ENCODE assay signal across 13 cellular contexts in the genomic region with DNA sequence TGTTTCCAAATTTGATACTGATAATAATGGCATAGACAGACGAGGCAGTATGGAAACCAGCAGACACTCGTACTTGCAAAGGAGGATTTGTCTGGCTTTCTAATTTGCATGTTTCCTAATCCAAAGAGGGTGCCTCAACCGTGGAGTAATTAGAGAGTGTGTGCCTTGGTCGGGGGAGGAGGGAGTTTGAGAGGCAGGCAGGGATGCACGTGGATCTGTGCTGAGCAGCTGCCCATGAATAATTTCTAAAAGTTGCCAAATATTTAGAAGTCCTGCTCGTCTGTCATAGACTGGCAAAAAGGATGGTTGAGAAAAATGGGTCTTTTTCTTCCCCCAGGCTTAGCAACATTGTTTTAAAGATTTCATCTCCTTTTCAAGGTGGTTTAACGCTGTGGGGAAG.
DNase-seq lines count a peak whose midpoint lies in the region; TF ChIP-seq lines count a peak whose summit lies in the region.
"Had no signal": no experiment of that assay in that cellular context is flagged by ENCODE, and none has a peak within 500 bp of the region (broad histone marks: within the 10 kb centered on the region; RNA-seq: fewer than 3 reads in every experiment).

No MANE protein-coding gene starts in this region.

- no peak overlapping the region for H4K8ac ChIP-seq in H9 (replicated peaks; ENCODE audit: insufficient read length, low read depth, low read length)

- H3K27ac Mint-ChIP-seq in H9, result no peak overlapping the region
- no peak overlapping the region for H3K27ac Mint-ChIP-seq in T-helper 2 cell treated with Interferon-gamma antibody and Interleukin-4, amounts not matched to agents 5 μg/mL and 100 μg/mL, for 36 hours
- H3K27ac Mint-ChIP-seq: activated CD8-positive, alpha-beta memory T cell treated with anti-CD3 and anti-CD28 coated beads, Interleukin-2, amount 10 ng/mL, durations not matched to agents 7 days and 5 days; activated naive CD4-positive, alpha-beta T cell treated with anti-CD3 and anti-CD28 coated beads, Interleukin-2, amount 50 U/mL, for 72 hours had no signal

- H3K27me3 Mint-ChIP-seq in H9 (ENCODE audit: low read depth), result no peaks in the 10 kb centered on the region
- peaks cover 9% of the 10 kb centered on the region for H3K27me3 Mint-ChIP-seq in T-helper 2 cell treated with Interferon-gamma antibody and Interleukin-4, amounts not matched to agents 5 μg/mL and 100 μg/mL, for 36 hours (ENCODE audit: low read depth)

- peaks cover 5% of the 10 kb centered on the region for H3K9me3 ChIP-seq in H9 (ENCODE audit: control insufficient read depth, low read depth, low read length)
- H3K9me3 ChIP-seq in esophagus muscularis mucosa, result peaks cover 0 to 9% (median 2%) of the 10 kb centered on the region in 4 donors

- no peak overlapping the region for H2BK20ac ChIP-seq in H9 (ENCODE audit: low read depth, low read length, poor library complexity, severe bottlenecking)

- no peak overlapping the region for H2BK120ac ChIP-seq in H9 (ENCODE audit: low read depth, low read length, poor library complexity, severe bottlenecking)

- 0 out of 7 replicates have a peak, but pooled peaks cover 0 to 1% (median 0%) of the 10 kb centered on the region in 3 experiments for H3K36me3 Mint-ChIP-seq in H9 (ENCODE audit: insufficient read depth in 1 of 3, low read depth in 3 of 3)
- H3K36me3 Mint-ChIP-seq in T-helper 2 cell treated with Interferon-gamma antibody and Interleukin-4, amounts not matched to agents 5 μg/mL and 100 μg/mL, for 36 hours (ENCODE audit: low read depth), result no peaks in the 10 kb centered on the region
- H3K36me3 Mint-ChIP-seq: activated CD8-positive, alpha-beta memory T cell treated with anti-CD3 and anti-CD28 coated beads, Interleukin-2, amount 10 ng/mL, durations not matched to agents 7 days and 5 days had no signal

- peaks cover 8 to 10% of the 10 kb centered on the region in 2 experiments; a peak in 4 of 5 replicates for H3K9me3 Mint-ChIP-seq in H9
- H3K9me3 Mint-ChIP-seq in T-helper 2 cell treated with Interferon-gamma antibody and Interleukin-4, amounts not matched to agents 5 μg/mL and 100 μg/mL, for 36 hours, result peaks cover 9% of the 10 kb centered on the region

- WGBS in H9 (ENCODE audit: extremely low coverage, insufficient read length, low lambda C conversion rate), result no CpG with 5 or more reads among the region's 7 CpGs
- 42% methylated on average over 7 of the region's 7 CpGs for WGBS in esophagus muscularis mucosa

- no peaks in the 10 kb centered on the region for H3K36me3 ChIP-seq in esophagus muscularis mucosa

- H2AK5ac ChIP-seq in H9 (ENCODE audit: insufficient read length, low read length), result no peak overlapping the region

- H3K4me3 ChIP-seq in esophagus muscularis mucosa, result no peak overlapping the region

- no peak overlapping the region for H3K56ac ChIP-seq in H9 (ENCODE audit: insufficient read length, low read depth, low read length)

- peak; percentile 9 for DNase-seq in H9
- peak; percentile 73 for DNase-seq in RPMI7951 (ENCODE audit: low read depth)
- DNase-seq in esophagus muscularis mucosa (ENCODE audit: extremely low spot score), result no peak
- peak; percentile 3 for DNase-seq in stimulated activated CD8-positive, alpha-beta memory T cell treated with anti-CD3 and anti-CD28 coated beads, Interleukin-4, amount 100 ng/mL, for 48 hours
- DNase-seq in T-helper 2 cell treated with Interferon-gamma antibody and Interleukin-4, amounts not matched to agents 5 μg/mL and 100 μg/mL, for 36 hours (ENCODE audit: low spot score), result no peak
- DNase-seq in effector CD4-positive, alpha-beta T cell, result no peak
- no peak for DNase-seq in NCI-H1048 (lab: John Stamatoyannopoulos, UW)
- DNase-seq: activated CD8-positive, alpha-beta memory T cell treated with anti-CD3 and anti-CD28 coated beads, Interleukin-2, amount 10 ng/mL, durations not matched to agents 7 days and 5 days; COR-L47; NCI-H1105 treated with DMSO at 0.1 percent for 48 hours; retina; SHP77 treated with DMSO at 0.1 percent for 48 hours had no signal

- H3K14ac ChIP-seq in H9 (ENCODE audit: insufficient read depth, low read length), result no peak overlapping the region

- no peak overlapping the region for H3K4ac ChIP-seq in H9 (ENCODE audit: low read depth, low read length)

- no peak for TF ChIP-seq POLR2A in esophagus muscularis mucosa (IDR thresholded peaks at IDR 0.05; ENCODE audit: low read depth)

- H3K23ac ChIP-seq in H9 (ENCODE audit: insufficient read length, low read depth, low read length), result no peak overlapping the region

- H2AFZ ChIP-seq in H9 (ENCODE audit: low read length), result no peak overlapping the region

- H4K91ac ChIP-seq in H9 (ENCODE audit: insufficient read length, low read depth, low read length), result no peak overlapping the region

- H3K79me1 ChIP-seq in H9 (ENCODE audit: insufficient read depth, low read depth, low read length, poor library complexity, severe bottlenecking), result no peaks in the 10 kb centered on the region

- H3K79me2 ChIP-seq in H9 (ENCODE audit: insufficient read depth, low read length), result no peaks in the 10 kb centered on the region

- intact Hi-C loops in esophagus muscularis mucosa (cut with DNase I), result no loop called here

- no peaks in the 10 kb centered on the region for H4K20me1 ChIP-seq in H9 (ENCODE audit: control insufficient read depth, insufficient read depth, insufficient read length)

- H3K27me3 ChIP-seq in H9 (ENCODE audit: insufficient read depth, low read length), result no peaks in the 10 kb centered on the region
- H3K27me3 ChIP-seq in esophagus muscularis mucosa, result peaks cover 0 to 14% (median 0%) of the 10 kb centered on the region in 4 donors

- H4K5ac ChIP-seq in H9 (ENCODE audit: insufficient read length, low read depth, low read length), result no peak overlapping the region

- TF ChIP-seq EP300 in esophagus muscularis mucosa (IDR thresholded peaks at IDR 0.05), result no peak

- H3K4me3 Mint-ChIP-seq in H9, result no peak overlapping the region
- H3K4me3 Mint-ChIP-seq in T-helper 2 cell treated with Interferon-gamma antibody and Interleukin-4, amounts not matched to agents 5 μg/mL and 100 μg/mL, for 36 hours, result no peak overlapping the region
- H3K4me3 Mint-ChIP-seq: activated CD8-positive, alpha-beta memory T cell treated with anti-CD3 and anti-CD28 coated beads, Interleukin-2, amount 10 ng/mL, durations not matched to agents 7 days and 5 days had no signal

- no peak overlapping the region for H2BK5ac ChIP-seq in H9 (ENCODE audit: insufficient read length, low read length)

- no peak overlapping the region for H3T11ph ChIP-seq in H9 (ENCODE audit: low read length)

- H3K4me1 ChIP-seq in H9 (ENCODE audit: insufficient read depth, low read length), result no peaks in the 10 kb centered on the region
- peaks cover 30 to 51% (median 37%) of the 10 kb centered on the region in 4 donors for H3K4me1 ChIP-seq in esophagus muscularis mucosa

- no peak overlapping the region for H2BK12ac ChIP-seq in H9 (ENCODE audit: insufficient read length, low read depth, low read length)

- TF ChIP-seq CTCF in H9 (conservative IDR thresholded peaks at IDR 0.05) (no peak), esophagus muscularis mucosa (IDR thresholded peaks at IDR 0.05) (no peak)

- H3K23me2 ChIP-seq in H9 (ENCODE audit: insufficient read length, low read depth, low read length, poor library complexity, severe bottlenecking), result no peaks in the 10 kb centered on the region

- H3K4me2 ChIP-seq in H9 (ENCODE audit: insufficient read depth, insufficient read length, low read length), result no peak overlapping the region

- H3K4me1 Mint-ChIP-seq in H9, result peaks cover 21 to 26% of the 10 kb centered on the region in 2 experiments
- H3K4me1 Mint-ChIP-seq in T-helper 2 cell treated with Interferon-gamma antibody and Interleukin-4, amounts not matched to agents 5 μg/mL and 100 μg/mL, for 36 hours (ENCODE audit: low read depth), result peaks cover 10% of the 10 kb centered on the region

- no peak overlapping the region for H2BK15ac ChIP-seq in H9 (ENCODE audit: low read depth, low read length)

- no peak overlapping the region for H3K9ac ChIP-seq in H9 (ENCODE audit: extremely low read depth, insufficient read length, low read length)

- H3K27ac ChIP-seq in H9 (ENCODE audit: insufficient read length, low read depth, low read length) (no peak overlapping the region), esophagus muscularis mucosa (replicated peaks in 1 of 4) (peak overlapping the region; percentile 16 to 68 (median 57))

- H3K18ac ChIP-seq in H9 (ENCODE audit: insufficient read length, low read depth, low read length), result no peak overlapping the region

Comparison
In these comparisons a context has a peak if more than half of its experiments do, and no peak if none do; other contexts are left out.
1. DNase-seq: peak in H9 (single experiment), RPMI7951 (single experiment) and stimulated activated CD8-positive, alpha-beta memory T cell treated with anti-CD3 and anti-CD28 coated beads, Interleukin-4, amount 100 ng/mL, for 48 hours (single experiment); none in esophagus muscularis mucosa (single experiment), T-helper 2 cell treated with Interferon-gamma antibody and Interleukin-4, amounts not matched to agents 5 μg/mL and 100 μg/mL, for 36 hours (single experiment), effector CD4-positive, alpha-beta T cell (single experiment) and NCI-H1048 (single experiment).